24 cellular contexts compared by ENCODE assay signal in the genomic region with DNA sequence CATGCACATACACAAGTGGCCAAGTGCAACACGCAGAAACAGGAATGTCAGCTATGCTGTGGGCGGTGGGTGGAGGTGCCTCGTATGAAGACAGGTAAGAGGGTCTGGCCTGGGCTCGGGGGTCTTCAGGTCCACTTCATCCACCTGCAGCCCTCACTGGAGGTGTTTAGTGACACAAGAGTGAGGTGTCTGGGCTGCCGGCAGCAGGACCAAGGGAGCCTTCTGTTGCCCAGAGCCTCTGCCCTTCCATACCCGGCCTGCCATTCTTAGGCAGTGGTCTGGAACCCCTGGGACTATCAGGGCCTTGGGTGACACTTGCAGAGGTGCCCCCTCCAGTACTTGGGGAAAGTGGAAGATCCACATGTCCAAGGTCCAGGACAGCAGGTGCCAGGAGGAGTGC. TPM values are rescaled to one million over a fixed set of nuclear protein-coding genes. Genes with fewer than 3 reads are reported as not detected.
DNase-seq lines count a peak whose midpoint lies in the region; ATAC-seq and TF ChIP-seq lines count a peak whose summit lies in the region.
"Had no signal": no experiment of that assay in that cellular context is flagged by ENCODE, and none has a peak within 500 bp of the region (broad histone marks: within the 10 kb centered on the region; RNA-seq: fewer than 3 reads in every experiment).

No MANE protein-coding gene starts in this region.

- no peak for TF ChIP-seq EP300 in sigmoid colon (IDR thresholded peaks at IDR 0.05)

- H3K4me3 ChIP-seq in left lung (no peak overlapping the region), sigmoid colon (no peak overlapping the region), BE2C (ENCODE audit: low read depth, low read length) (no peak overlapping the region)

- TF ChIP-seq POLR2A in sigmoid colon (IDR thresholded peaks at IDR 0.05) = no peak

- ATAC-seq in left lung (no peak), HG02970 (IDR thresholded peaks at IDR 0.05; ENCODE audit: low FRiP score, unreplicated experiment) (no peak)
- ATAC-seq: HCT116 had no signal

- H3K36me3 ChIP-seq in left lung (no peaks in the 10 kb centered on the region), sigmoid colon (no peaks in the 10 kb centered on the region), BE2C (no peaks in the 10 kb centered on the region)

- TF ChIP-seq CTCF in CD14-positive monocyte (IDR thresholded peaks at IDR 0.05) (no peak), left lung (IDR thresholded peaks at IDR 0.05) (no peak), sigmoid colon (IDR thresholded peaks at IDR 0.05) (no peak), BE2C (IDR thresholded peaks at IDR 0.05; ENCODE audit: low read depth, low read length) (no peak)

- H3K9me3 ChIP-seq in left lung (peaks cover 0 to 8% of the 10 kb centered on the region in 2 donors), sigmoid colon (peaks cover 0 to 8% (median 1%) of the 10 kb centered on the region in 4 donors), BE2C (no peaks in the 10 kb centered on the region)

- H3K4me1 ChIP-seq in left lung = no peaks in the 10 kb centered on the region
- no peaks in the 10 kb centered on the region for H3K4me1 ChIP-seq in sigmoid colon
- no peaks in the 10 kb centered on the region for H3K4me1 ChIP-seq in BE2C

- no peak overlapping the region for H3K27ac Mint-ChIP-seq in activated naive CD4-positive, alpha-beta T cell treated with anti-CD3 and anti-CD28 coated beads for 36 hours
- no peak overlapping the region for H3K27ac Mint-ChIP-seq in CD14-positive monocyte
- H3K27ac Mint-ChIP-seq: CD8-positive, alpha-beta memory T cell had no signal

- H3K27me3 ChIP-seq in left lung (peaks cover 0 to 55% of the 10 kb centered on the region in 2 donors), sigmoid colon (peaks cover 0 to 46% (median 14%) of the 10 kb centered on the region in 3 donors), BE2C (peaks cover 5% of the 10 kb centered on the region; the same call in 1 of the 2 replicates)

- H3K9me3 Mint-ChIP-seq in activated naive CD4-positive, alpha-beta T cell treated with anti-CD3 and anti-CD28 coated beads for 36 hours = peaks cover 6% of the 10 kb centered on the region
- peaks cover 0 to 16% (median 9%) of the 10 kb centered on the region in 7 donors for H3K9me3 Mint-ChIP-seq in CD14-positive monocyte

- intact Hi-C loops in activated naive CD4-positive, alpha-beta T cell treated with anti-CD3 and anti-CD28 coated beads for 36 hours (cut with micrococcal nuclease) = no loop called here
- intact Hi-C loops in CD14-positive monocyte (cut with micrococcal nuclease) (no loop called here), left lung (cut with DNase I) (no loop called here), sigmoid colon (cut with DNase I) (no loop called here)

- CTCF ChIA-PET in activated naive CD4-positive, alpha-beta T cell treated with anti-CD3 and anti-CD28 coated beads for 36 hours (lab: Charles Lee) = no interaction called here

- no peak overlapping the region for H3K27ac ChIP-seq in left lung
- H3K27ac ChIP-seq in sigmoid colon = no peak overlapping the region

- DNase-seq in activated naive CD4-positive, alpha-beta T cell treated with anti-CD3 and anti-CD28 coated beads for 36 hours = peak; percentile 1
- no peak for DNase-seq in activated naive CD4-positive, alpha-beta T cell (lab: John Stamatoyannopoulos, UW)
- DNase-seq in CD14-positive monocyte (ENCODE audit: low spot score) (peak; percentile 33), left lung (peak; percentile 6 to 49), sigmoid colon (peak; percentile 39), BE2C (no peak)
- no peak for DNase-seq in stimulated activated naive CD4-positive, alpha-beta T cell (lab: John Stamatoyannopoulos, UW)
- DNase-seq: 8988T; C1 segment of cervical spinal cord; CD8-positive, alpha-beta memory T cell; DMS53; GDM1; GOT3; KG1; NCI-H1092 treated with DMSO at 0.1 percent for 48 hours; NCI-H1436 treated with DMSO at 0.1 percent for 48 hours; NCI-H1930; NCI-H226; NCI-H510A treated with DMSO at 0.1 percent for 48 hours; NCI-H774; NK-92 treated with Interleukin-12 subunit alpha and Interleukin-12 subunit beta, amount 100 ng/mL, for 24 hours had no signal

- H3K36me3 Mint-ChIP-seq in activated naive CD4-positive, alpha-beta T cell treated with anti-CD3 and anti-CD28 coated beads for 36 hours (ENCODE audit: low read depth) = no peaks in the 10 kb centered on the region
- H3K36me3 Mint-ChIP-seq in CD14-positive monocyte = no peaks in the 10 kb centered on the region
- H3K36me3 Mint-ChIP-seq: CD8-positive, alpha-beta memory T cell had no signal

- 64 to 78% methylated on average over 6 of the region's 6 CpGs for WGBS in sigmoid colon, 2 donors

- no peak overlapping the region for H3K4me3 Mint-ChIP-seq in activated naive CD4-positive, alpha-beta T cell treated with anti-CD3 and anti-CD28 coated beads for 36 hours
- H3K4me3 Mint-ChIP-seq in CD14-positive monocyte = no peak overlapping the region
- H3K4me3 Mint-ChIP-seq: CD8-positive, alpha-beta memory T cell had no signal

- H3K27me3 Mint-ChIP-seq in activated naive CD4-positive, alpha-beta T cell treated with anti-CD3 and anti-CD28 coated beads for 36 hours (ENCODE audit: low read depth) = no peaks in the 10 kb centered on the region
- H3K27me3 Mint-ChIP-seq in CD14-positive monocyte (ENCODE audit: low read depth in 3 of 3) = peaks cover 0 to 3% (median 0%) of the 10 kb centered on the region in 3 donors

- no peaks in the 10 kb centered on the region for H3K4me1 Mint-ChIP-seq in activated naive CD4-positive, alpha-beta T cell treated with anti-CD3 and anti-CD28 coated beads for 36 hours (ENCODE audit: low read depth)
- no peaks in the 10 kb centered on the region for H3K4me1 Mint-ChIP-seq in CD14-positive monocyte
- H3K4me1 Mint-ChIP-seq: CD8-positive, alpha-beta memory T cell had no signal

RNA-seq across cellular contexts. Expression of gene ACTRT2, which starts 21.7 kb away (rescaled TPM):
- not detected for total RNA-seq in activated naive CD4-positive, alpha-beta T cell treated with anti-CD3 and anti-CD28 coated beads for 36 hours
- polyA plus RNA-seq in CD14-positive monocyte = not detected
- total RNA-seq in left lung = not detected
- total RNA-seq in sigmoid colon = not detected
- polyA plus RNA-seq in sigmoid colon = not detected
- polyA plus RNA-seq in BE2C (2012; ENCODE audit: insufficient read depth, insufficient read length, low read depth) = not detected
- total RNA-seq: CD8-positive, alpha-beta memory T cell; SK-MEL-5 had no signal
- polyA plus RNA-seq: CD8-positive, alpha-beta memory T cell had no signal

Comparison
In these comparisons a context has a peak if more than half of its experiments do, and no peak if none do; other contexts are left out.
1. DNase-seq: peak in activated naive CD4-positive, alpha-beta T cell treated with anti-CD3 and anti-CD28 coated beads for 36 hours (single experiment), CD14-positive monocyte (single experiment), left lung (2 of 2) and sigmoid colon (single experiment); none in activated naive CD4-positive, alpha-beta T cell (0 of 4), stimulated activated naive CD4-positive, alpha-beta T cell (0 of 6) and BE2C (single experiment).